In genomic region chr2:71548589-71549485, GRCh38 we compare ENCODE assay signal across 1 cellular context.
TF ChIP-seq lines count a peak whose summit lies in the region.

No MANE protein-coding gene starts in this region.

TF ChIP-seq in GM23338, 12 proteins besides CTCF, POLR2A, EP300 and RAD21 (continued from another document):
- no peak for TF ChIP-seq ZNF462 (CRISPR knock-in tag; IDR thresholded peaks at IDR 0.05)
